1 cellular context compared by ENCODE assay signal in genomic region chr4:113541933-113542332, GRCh38.
TF ChIP-seq lines count a peak whose summit lies in the region.

No MANE protein-coding gene starts in this region.

TF ChIP-seq in IMR-90, 13 proteins besides CTCF, POLR2A, EP300 and RAD21 (continued from another document):
- TF ChIP-seq BHLHE40 (IDR thresholded peaks at IDR 0.05; ENCODE audit: low read depth, low read length) (no peak), MAZ (IDR thresholded peaks at IDR 0.05; ENCODE audit: borderline replicate concordance, low read depth, low read length) (no peak), NFE2L2 (IDR thresholded peaks at IDR 0.05; ENCODE audit: low read depth, low read length) (no peak), MXI1 (IDR thresholded peaks at IDR 0.05; ENCODE audit: borderline replicate concordance, low read depth, low read length) (no peak), MAFK (IDR thresholded peaks at IDR 0.05; ENCODE audit: low read depth, low read length) (no peak)
